1 cellular context compared by ENCODE assay signal in genomic region chr2:215793747-215794595, GRCh38.
TF ChIP-seq lines count a peak whose summit lies in the region.

No MANE protein-coding gene starts in this region.

TF ChIP-seq in HepG2, 621 proteins besides CTCF, POLR2A, EP300 and RAD21 (continued from another document and continues in another):
- TF ChIP-seq ZBED4 (CRISPR knock-in tag; IDR thresholded peaks at IDR 0.05; ENCODE audit: borderline replicate concordance) (no peak), ZNF451 (CRISPR knock-in tag; IDR thresholded peaks at IDR 0.05) (peak; percentile 27; the same call in 1 of the 2 replicates), ZNF569 (CRISPR knock-in tag; IDR thresholded peaks at IDR 0.05; ENCODE audit: borderline replicate concordance) (no peak; the same call in 1 of the 2 replicates), ZNF275 (CRISPR knock-in tag; IDR thresholded peaks at IDR 0.05; ENCODE audit: borderline replicate concordance) (peak; percentile 71; the same call in 1 of the 2 replicates), AFF4 (CRISPR knock-in tag; IDR thresholded peaks at IDR 0.05) (no peak), ZBTB7A (CRISPR knock-in tag; IDR thresholded peaks at IDR 0.05) (peak; percentile 36; the same call in 1 of the 2 replicates), RBM39 (IDR thresholded peaks at IDR 0.05; ENCODE audit: low read depth, low read length, poor library complexity, severe bottlenecking) (no peak), RERE (CRISPR knock-in tag; IDR thresholded peaks at IDR 0.05; ENCODE audit: low read depth) (peak; percentile 95), KLF12 (CRISPR knock-in tag; IDR thresholded peaks at IDR 0.05; ENCODE audit: borderline replicate concordance) (no peak), PTBP1 (IDR thresholded peaks at IDR 0.05; ENCODE audit: low read depth, low read length, poor library complexity, severe bottlenecking) (no peak), ZNF781 (CRISPR knock-in tag; IDR thresholded peaks at IDR 0.05; ENCODE audit: borderline replicate concordance, not compliant biosample characterization) (peak; percentile 81), THAP9 (CRISPR knock-in tag; IDR thresholded peaks at IDR 0.05; ENCODE audit: borderline replicate concordance) (no peak), CCAR2 (optimal IDR thresholded peaks at IDR 0.05; ENCODE audit: low read depth, low read length) (no peak), AKNA (CRISPR knock-in tag; IDR thresholded peaks at IDR 0.05; ENCODE audit: borderline replicate concordance) (peak; percentile 68; the same call in 1 of the 2 replicates), TOE1 (CRISPR knock-in tag; IDR thresholded peaks at IDR 0.05) (peak; percentile 85; the same call in 1 of the 2 replicates), TFAP4 (IDR thresholded peaks at IDR 0.05; ENCODE audit: borderline replicate concordance, low read depth) (peak; percentile 64; the same call in 1 of the 2 replicates), HNF1A (IDR thresholded peaks at IDR 0.05; ENCODE audit: low read depth) (peak; percentile 82), HNF1A (CRISPR knock-in tag; IDR thresholded peaks at IDR 0.05; ENCODE audit: borderline replicate concordance) (peak; percentile 94)
